1 cellular context compared by ENCODE assay signal in genomic region chr2:142954488-142954887, GRCh38.
TF ChIP-seq lines count a peak whose summit lies in the region.

No MANE protein-coding gene starts in this region.

TF ChIP-seq in SK-N-SH treated with all-trans-retinoic acid at 6 μM for 48 hours, 23 proteins besides CTCF, POLR2A, EP300 and RAD21 (continued from another document):
- TF ChIP-seq TSHZ2 (CRISPR knock-in tag; IDR thresholded peaks at IDR 0.05) (no peak), TOX (CRISPR knock-in tag; IDR thresholded peaks at IDR 0.05; ENCODE audit: borderline replicate concordance) (no peak), GLIS3 (CRISPR knock-in tag; IDR thresholded peaks at IDR 0.05) (no peak), ESRRG (CRISPR knock-in tag; IDR thresholded peaks at IDR 0.05) (no peak), OSR1 (CRISPR knock-in tag; IDR thresholded peaks at IDR 0.05) (no peak), ARNTL (CRISPR knock-in tag; IDR thresholded peaks at IDR 0.05; ENCODE audit: borderline replicate concordance, low read depth) (no peak), ZNF8 (CRISPR knock-in tag; IDR thresholded peaks at IDR 0.05) (no peak), CSRNP3 (CRISPR knock-in tag; IDR thresholded peaks at IDR 0.05) (no peak), ISL1 (CRISPR knock-in tag; IDR thresholded peaks at IDR 0.05) (no peak), SNAI2 (CRISPR knock-in tag; IDR thresholded peaks at IDR 0.05) (no peak), ZNF565 (CRISPR knock-in tag; conservative IDR thresholded peaks at IDR 0.05; ENCODE audit: low read depth) (no peak), CSDC2 (CRISPR knock-in tag; IDR thresholded peaks at IDR 0.05) (no peak)
TF ChIP-seq in SK-N-SH treated with all-trans-retinoic acid at 6 μM for 48 hours: peak in this region for 0.
